Comparison of ENCODE assay signal across 9 cellular contexts in genomic region chr9:111975709-111976108, GRCh38.
DNase-seq lines count a peak whose midpoint lies in the region; ATAC-seq and TF ChIP-seq lines count a peak whose summit lies in the region.
"Had no signal": no experiment of that assay in that cellular context is flagged by ENCODE, and none has a peak within 500 bp of the region (broad histone marks: within the 10 kb centered on the region; RNA-seq: fewer than 3 reads in every experiment).

No MANE protein-coding gene starts in this region.

- POLR2A ChIA-PET in HEK293 (lab: Yijun Ruan, JAX) = no interaction called here

- CTCF ChIA-PET in HEK293 (lab: Yijun Ruan, JAX) = interaction anchor here (0.6 to 1.2 kb wide), 6 partner anchors 36 to 1788 kb away, joined by 3 to 7 read pairs (median 4); no protein-coding TSS in a partner anchor

- no peak overlapping the region for H3K27ac ChIP-seq in HEK293 (ENCODE audit: extremely low read depth, low read depth, low read length)
- no peak overlapping the region for H3K27ac ChIP-seq in iPS DF 6.9 (ENCODE audit: low read length)

- H3K9me3 ChIP-seq in HEK293 (ENCODE audit: control insufficient read depth, insufficient read depth, low read depth, low read length) (no peaks in the 10 kb centered on the region), iPS DF 6.9 (ENCODE audit: control insufficient read depth, insufficient read depth, low read length) (no peaks in the 10 kb centered on the region)

- H3K27me3 ChIP-seq in iPS DF 6.9 (ENCODE audit: control insufficient read depth, insufficient read depth, low read length) = no peaks in the 10 kb centered on the region

- H3K4me3 ChIP-seq in HEK293 (ENCODE audit: low read depth, low read length) = no peak overlapping the region
- H3K4me3 ChIP-seq in iPS DF 6.9 (ENCODE audit: low read length) = no peak overlapping the region

- WGBS in iPS DF 6.9 (ENCODE audit: insufficient coverage, insufficient read length) = no CpG with 5 or more reads among the region's 5 CpGs

- no peak for TF ChIP-seq CTCF in HEK293 (tag by site-specific recombination; IDR thresholded peaks at IDR 0.05)

- peaks cover 4% of the 10 kb centered on the region for H3K4me1 ChIP-seq in HEK293 (ENCODE audit: control insufficient read depth, insufficient read depth, low read length)
- H3K4me1 ChIP-seq in iPS DF 6.9 (ENCODE audit: control insufficient read depth, insufficient read depth, low read length) = no peaks in the 10 kb centered on the region

- DNase-seq in DMS53 (lab: John Stamatoyannopoulos, UW) (peak; percentile 81), RPMI7951 (ENCODE audit: low read depth) (peak; percentile 30), iPS DF 6.9 (ENCODE audit: low read depth, low spot score) (peak; percentile 33), kidney tubule cell (ENCODE audit: low spot score) (no peak), DMS79 treated with DMSO at 0.1 percent for 48 hours (lab: John Stamatoyannopoulos, UW) (no peak), T1000 (lab: John Stamatoyannopoulos, UW) (no peak)
- DNase-seq: retina had no signal

- ATAC-seq in HG02840 (IDR thresholded peaks at IDR 0.05; ENCODE audit: low FRiP score, unreplicated experiment) = no peak

- H3K36me3 ChIP-seq in HEK293 (ENCODE audit: control insufficient read depth in 2 of 2, insufficient read depth in 1 of 2, low read length in 2 of 2) (no peaks in the 10 kb centered on the region), iPS DF 6.9 (ENCODE audit: control insufficient read depth, insufficient read depth, low read length) (no peaks in the 10 kb centered on the region)

TF ChIP-seq in HEK293, 187 proteins besides CTCF, POLR2A, EP300 and RAD21:
- no peak for TF ChIP-seq ZNF335 (tag by site-specific recombination; conservative IDR thresholded peaks at IDR 0.05)
- 0 out of 2 replicates have a peak, but pooled peaks have one; percentile 15 for TF ChIP-seq ZNF600 (tag by site-specific recombination; IDR thresholded peaks at IDR 0.05)

Comparison
In these comparisons a context has a peak if more than half of its experiments do, and no peak if none do; other contexts are left out.
1. DNase-seq: peak in DMS53 (single experiment), RPMI7951 (single experiment) and iPS DF 6.9 (single experiment); none in kidney tubule cell (single experiment), DMS79 treated with DMSO at 0.1 percent for 48 hours (single experiment) and T1000 (single experiment).